Comparison of ENCODE assay signal across 17 cellular contexts in the genomic region with DNA sequence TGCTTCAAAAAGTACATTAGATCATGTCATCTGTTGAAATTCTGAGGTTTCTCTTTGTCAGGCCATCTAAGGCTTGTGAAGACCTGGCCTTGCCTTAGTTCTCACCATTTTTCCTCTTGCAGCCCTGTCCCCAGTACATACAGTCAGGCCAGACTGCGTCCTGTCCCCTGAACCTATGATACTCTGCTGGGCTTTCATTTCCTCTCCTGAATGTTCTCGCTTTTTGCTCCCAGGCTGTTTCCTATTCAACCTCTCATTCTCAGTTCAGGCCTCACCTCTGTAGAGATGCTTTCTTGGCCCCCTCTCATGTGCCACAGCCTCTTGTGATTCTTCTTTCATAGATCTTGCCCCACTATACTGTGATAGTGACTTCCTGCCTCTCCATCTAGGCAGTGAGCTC.
DNase-seq lines count a peak whose midpoint lies in the region; ATAC-seq and FAIRE-seq lines count a peak whose summit lies in the region.
"Had no signal": no experiment of that assay in that cellular context is flagged by ENCODE, and none has a peak within 500 bp of the region (broad histone marks: within the 10 kb centered on the region; RNA-seq: fewer than 3 reads in every experiment).

No MANE protein-coding gene starts in this region.

- no peak for FAIRE-seq in GM19239 (lab: Jason Lieb, UNC)
- FAIRE-seq: A204.1, islet of Langerhans, RCC 7860 had no signal

- H3K4me1 Mint-ChIP-seq in T-helper 17 cell = peaks cover 8% of the 10 kb centered on the region

- peaks cover 26 to 72% (median 56%) of the 10 kb centered on the region in 10 experiments for H3K4me1 ChIP-seq in BLaER1 treated with 17β-estradiol and CSF1 and Interleukin-3, amounts not matched to agents 10 nM and 100 nM

- peak overlapping the region in 8 of 11 experiments; percentile 20 to 90 (median 78); a peak in 13 of 22 replicates for H3K4me2 ChIP-seq in BLaER1 treated with 17β-estradiol and CSF1 and Interleukin-3, amounts not matched to agents 10 nM and 100 nM

- H3K27me3 ChIP-seq in BLaER1 treated with 17β-estradiol and CSF1 and Interleukin-3, amounts not matched to agents 10 nM and 100 nM = no peaks in the 10 kb centered on the region

- peak overlapping the region in 3 of 11 experiments; percentile 2 to 20 (median 15); a peak in 2 of 22 replicates for H3K9ac ChIP-seq in BLaER1 treated with 17β-estradiol and CSF1 and Interleukin-3, amounts not matched to agents 10 nM and 100 nM

- peak overlapping the region in 4 of 11 experiments; percentile 48 to 76 (median 62); a peak in 8 of 22 replicates for H3K27ac ChIP-seq in BLaER1 treated with 17β-estradiol and CSF1 and Interleukin-3, amounts not matched to agents 10 nM and 100 nM

- H3K4me3 ChIP-seq in BLaER1 treated with 17β-estradiol and CSF1 and Interleukin-3, amounts not matched to agents 10 nM and 100 nM = no peak overlapping the region

- peaks cover 3% of the 10 kb centered on the region for H3K36me3 Mint-ChIP-seq in T-helper 17 cell (ENCODE audit: low read depth)
- H3K36me3 Mint-ChIP-seq: activated naive CD8-positive, alpha-beta T cell treated with anti-CD3 and anti-CD28 coated beads for 36 hours; mesothelial cell of epicardium had no signal

- H3K27me3 Mint-ChIP-seq in T-helper 17 cell = no peaks in the 10 kb centered on the region
- H3K27me3 Mint-ChIP-seq: activated naive CD8-positive, alpha-beta T cell treated with anti-CD3 and anti-CD28 coated beads for 36 hours had no signal

- H3K27ac Mint-ChIP-seq in T-helper 17 cell = no peak overlapping the region
- H3K27ac Mint-ChIP-seq: activated naive CD8-positive, alpha-beta T cell treated with anti-CD3 and anti-CD28 coated beads for 36 hours; mesothelial cell of epicardium had no signal

- H4K20me1 ChIP-seq in BLaER1 treated with 17β-estradiol and CSF1 and Interleukin-3, amounts not matched to agents 10 nM and 100 nM = no peaks in the 10 kb centered on the region

- peak overlapping the region; percentile 25 for H3K4me3 Mint-ChIP-seq in T-helper 17 cell
- H3K4me3 Mint-ChIP-seq: activated naive CD8-positive, alpha-beta T cell treated with anti-CD3 and anti-CD28 coated beads for 36 hours; mesothelial cell of epicardium had no signal

- DNase-seq in T-helper 17 cell (no peak), GM19239 (ENCODE audit: insufficient read length, low spot score) (no peak), T1000 (lab: John Stamatoyannopoulos, UW) (no peak)
- DNase-seq: activated CD4-positive, CD25-positive, alpha-beta regulatory T cell; activated naive CD8-positive, alpha-beta T cell treated with anti-CD3 and anti-CD28 coated beads for 36 hours; activated T-cell treated with anti-CD3 and anti-CD28 coated beads for 4 hours; NCI-H1105; NCI-H510A had no signal

- peak; percentile 49 for ATAC-seq in GM19397 (IDR thresholded peaks at IDR 0.05; ENCODE audit: unreplicated experiment)
- ATAC-seq in HG02938 (IDR thresholded peaks at IDR 0.05; ENCODE audit: unreplicated experiment) = peak; percentile 46
- no peak for ATAC-seq in T-helper 17 cell
- no peak for ATAC-seq in GM19035 (IDR thresholded peaks at IDR 0.05; ENCODE audit: unreplicated experiment)
- no peak for ATAC-seq in GM19467 (IDR thresholded peaks at IDR 0.05; ENCODE audit: unreplicated experiment)

- H3K36me3 ChIP-seq in BLaER1 treated with 17β-estradiol and CSF1 and Interleukin-3, amounts not matched to agents 10 nM and 100 nM = peaks cover 0 to 17% (median 0%) of the 10 kb centered on the region in 11 experiments; a peak in 5 of 22 replicates

- peaks cover 16 to 46% (median 37%) of the 10 kb centered on the region in 11 experiments; a peak in 21 of 22 replicates for H3K9me3 ChIP-seq in BLaER1 treated with 17β-estradiol and CSF1 and Interleukin-3, amounts not matched to agents 10 nM and 100 nM (replicated peaks in 1 of 11)
- H3K9me3 ChIP-seq in T-helper 17 cell (ENCODE audit: control insufficient read depth, low read length, poor library complexity, severe bottlenecking) = no peaks in the 10 kb centered on the region

Comparison
In these comparisons a context has a peak if more than half of its experiments do, and no peak if none do; other contexts are left out.
1. ATAC-seq: peak in GM19397 (single experiment) and HG02938 (single experiment); none in T-helper 17 cell (single experiment), GM19035 (single experiment) and GM19467 (single experiment).